Comparison of ENCODE assay signal across 25 cellular contexts in the genomic region with DNA sequence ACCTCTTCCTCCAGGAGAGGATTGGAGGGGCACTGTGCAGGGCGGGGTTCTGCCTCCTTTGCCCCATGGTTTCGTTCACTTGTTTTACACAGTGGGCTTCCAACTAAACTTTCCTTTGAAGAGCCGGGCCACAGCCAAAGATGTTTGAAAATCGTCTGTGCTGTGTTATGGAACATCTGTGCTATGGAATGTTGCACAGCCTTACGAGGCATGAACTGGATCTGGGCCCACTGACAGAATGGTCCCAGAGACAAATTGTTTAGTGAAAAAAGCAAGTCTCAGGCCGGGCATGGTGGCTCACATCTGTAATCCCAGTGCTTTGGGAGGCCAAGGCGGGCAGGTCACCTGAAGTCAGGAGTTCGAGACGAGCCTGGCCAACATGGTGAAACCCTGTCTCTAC. TPM values are rescaled to one million over a fixed set of nuclear protein-coding genes. Genes with fewer than 3 reads are reported as not detected.
A peak's percentile ranks its signal among the peaks of the same experiment; 100 is the strongest.
DNase-seq lines count a peak whose midpoint lies in the region; ATAC-seq and TF ChIP-seq lines count a peak whose summit lies in the region.
"Had no signal": no experiment of that assay in that cellular context is flagged by ENCODE, and none has a peak within 500 bp of the region (broad histone marks: within the 10 kb centered on the region; RNA-seq: fewer than 3 reads in every experiment).

No MANE protein-coding gene starts in this region.

- H3K4me1 ChIP-seq in gastroesophageal sphincter (peaks cover 22 to 56% (median 31%) of the 10 kb centered on the region in 3 donors), upper lobe of right lung (peaks cover 30% of the 10 kb centered on the region), H9 (ENCODE audit: insufficient read depth, low read length) (no peaks in the 10 kb centered on the region)

- TF ChIP-seq CTCF in choroid plexus epithelial cell (conservative IDR thresholded peaks at IDR 0.05; ENCODE audit: low read depth, low read length) (no peak), gastroesophageal sphincter (IDR thresholded peaks at IDR 0.05) (no peak), upper lobe of right lung (IDR thresholded peaks at IDR 0.05) (no peak), H9 (conservative IDR thresholded peaks at IDR 0.05) (no peak)

- H4K8ac ChIP-seq in H9 (replicated peaks; ENCODE audit: insufficient read length, low read depth, low read length): no peak overlapping the region

- no peak overlapping the region for H2BK15ac ChIP-seq in H9 (ENCODE audit: low read depth, low read length)

- peaks cover 25% of the 10 kb centered on the region for H3K27me3 Mint-ChIP-seq in H9 (ENCODE audit: low read depth)

- no peak overlapping the region for H3K4ac ChIP-seq in H9 (ENCODE audit: low read depth, low read length)

- H3K36me3 Mint-ChIP-seq in H9 (ENCODE audit: insufficient read depth in 1 of 3, low read depth in 3 of 3): no peaks in the 10 kb centered on the region
- H3K36me3 Mint-ChIP-seq: CD8-positive, alpha-beta memory T cell had no signal

- H3T11ph ChIP-seq in H9 (ENCODE audit: low read length): no peak overlapping the region

- no peak overlapping the region for H4K91ac ChIP-seq in H9 (ENCODE audit: insufficient read length, low read depth, low read length)

- H3K18ac ChIP-seq in H9 (ENCODE audit: insufficient read length, low read depth, low read length): no peak overlapping the region

- no peaks in the 10 kb centered on the region for H3K9me3 ChIP-seq in gastroesophageal sphincter
- no peaks in the 10 kb centered on the region for H3K9me3 ChIP-seq in upper lobe of right lung
- H3K9me3 ChIP-seq in H9 (ENCODE audit: control insufficient read depth, low read depth, low read length): no peaks in the 10 kb centered on the region

- H3K27ac Mint-ChIP-seq in H9: no peak overlapping the region
- H3K27ac Mint-ChIP-seq: HFFc6 had no signal

- TF ChIP-seq EP300 in gastroesophageal sphincter (IDR thresholded peaks at IDR 0.05): no peak

- H3K27me3 ChIP-seq in gastroesophageal sphincter (no peaks in the 10 kb centered on the region), upper lobe of right lung (no peaks in the 10 kb centered on the region), H9 (ENCODE audit: insufficient read depth, low read length) (no peaks in the 10 kb centered on the region)

- no peak overlapping the region for H3K4me2 ChIP-seq in H9 (ENCODE audit: insufficient read depth, insufficient read length, low read length)
- H3K4me2 ChIP-seq: PC-9 had no signal

- no peak for ATAC-seq in gastroesophageal sphincter
- no peak for ATAC-seq in upper lobe of right lung
- ATAC-seq in GM19324 (IDR thresholded peaks at IDR 0.05; ENCODE audit: low FRiP score, unreplicated experiment): no peak

- no peaks in the 10 kb centered on the region for H4K20me1 ChIP-seq in H9 (ENCODE audit: control insufficient read depth, insufficient read depth, insufficient read length)

- no peak overlapping the region for H2BK120ac ChIP-seq in H9 (ENCODE audit: low read depth, low read length, poor library complexity, severe bottlenecking)

- DNase-seq in EH (ENCODE audit: low read depth) (peak; percentile 28), choroid plexus epithelial cell (ENCODE audit: low read depth) (peak; percentile 49), upper lobe of right lung (peak; percentile 29), H9 (no peak)
- no peak for DNase-seq in stimulated activated CD4-positive, alpha-beta T cell treated with anti-CD3 and anti-CD28 coated beads, Interleukin-4, amount 100 ng/mL, for 1 hour
- DNase-seq: ACHN; CD8-positive, alpha-beta memory T cell; GDM1; H7; HFFc6; KG1; NCI-H1105; NCI-H146; NCI-H2029; NCI-H226; NCI-H510A treated with DMSO at 0.1 percent for 48 hours; NCI-H748 treated with DMSO at 0.1 percent for 48 hours; PC-9; RPMI8226; SHP77 had no signal

- no peaks in the 10 kb centered on the region for H3K36me3 ChIP-seq in gastroesophageal sphincter
- H3K36me3 ChIP-seq in upper lobe of right lung: no peaks in the 10 kb centered on the region

- no peak overlapping the region for H3K9ac ChIP-seq in H9 (ENCODE audit: extremely low read depth, insufficient read length, low read length)

- no peaks in the 10 kb centered on the region for H3K23me2 ChIP-seq in H9 (ENCODE audit: insufficient read length, low read depth, low read length, poor library complexity, severe bottlenecking)

- TF ChIP-seq POLR2A in gastroesophageal sphincter (IDR thresholded peaks at IDR 0.05): no peak

- H3K14ac ChIP-seq in H9 (ENCODE audit: insufficient read depth, low read length): no peak overlapping the region

- no peak overlapping the region for H4K5ac ChIP-seq in H9 (ENCODE audit: insufficient read length, low read depth, low read length)

- H3K4me3 ChIP-seq in choroid plexus epithelial cell (ENCODE audit: low read depth, low read length) (no peak overlapping the region), gastroesophageal sphincter (no peak overlapping the region), upper lobe of right lung (no peak overlapping the region)
- H3K4me3 ChIP-seq: PC-9, SK-N-MC had no signal

- no CpG with 5 or more reads among the region's 9 CpGs for WGBS in gastroesophageal sphincter (ENCODE audit: low coverage in 1 of 2), 2 donors
- no CpG with 5 or more reads among the region's 9 CpGs for WGBS in H9 (ENCODE audit: extremely low coverage, insufficient read length, low lambda C conversion rate)

- no peak overlapping the region for H2AK5ac ChIP-seq in H9 (ENCODE audit: insufficient read length, low read length)

- no peak overlapping the region for H3K4me3 Mint-ChIP-seq in H9
- H3K4me3 Mint-ChIP-seq: CD8-positive, alpha-beta memory T cell; HFFc6 had no signal

- no peak overlapping the region for H3K56ac ChIP-seq in H9 (ENCODE audit: insufficient read length, low read depth, low read length)

- no peaks in the 10 kb centered on the region for H3K79me1 ChIP-seq in H9 (ENCODE audit: insufficient read depth, low read depth, low read length, poor library complexity, severe bottlenecking)

- no peak overlapping the region for H2AFZ ChIP-seq in H9 (ENCODE audit: low read length)
- H2AFZ ChIP-seq: PC-9 had no signal

- no peaks in the 10 kb centered on the region for H3K9me3 Mint-ChIP-seq in H9
- H3K9me3 Mint-ChIP-seq: CD8-positive, alpha-beta memory T cell; HFFc6 had no signal

- H2BK12ac ChIP-seq in H9 (ENCODE audit: insufficient read length, low read depth, low read length): no peak overlapping the region

- no peaks in the 10 kb centered on the region for H3K79me2 ChIP-seq in H9 (ENCODE audit: insufficient read depth, low read length)

- no peak overlapping the region for H2BK5ac ChIP-seq in H9 (ENCODE audit: insufficient read length, low read length)

- no peak overlapping the region for H3K23ac ChIP-seq in H9 (ENCODE audit: insufficient read length, low read depth, low read length)

- H3K27ac ChIP-seq in gastroesophageal sphincter: peak overlapping the region in 3 of 4 donors; percentile 75 to 100 (median 99)
- no peak overlapping the region for H3K27ac ChIP-seq in upper lobe of right lung
- H3K27ac ChIP-seq in H9 (ENCODE audit: insufficient read length, low read depth, low read length): no peak overlapping the region
- H3K27ac ChIP-seq: C4-2B, HL-60, PC-9, SK-N-MC had no signal

- peaks cover 8 to 22% of the 10 kb centered on the region in 2 experiments for H3K4me1 Mint-ChIP-seq in H9

- H2BK20ac ChIP-seq in H9 (ENCODE audit: low read depth, low read length, poor library complexity, severe bottlenecking): no peak overlapping the region

- intact Hi-C loops in upper lobe of right lung (cut with DNase I): no loop called here

RNA-seq across cellular contexts. Expression of a gene that starts 12.6 kb away (rescaled TPM):
- total RNA-seq in gastroesophageal sphincter (10 to 100 TPM; 49.0 to 94.3 (median 67.1) TPM), upper lobe of right lung (60.8 TPM), H9 (2021) (18.7 and 20.8 TPM in 2 replicates)

RNA-seq across cellular contexts. Expression of a gene that starts 59.2 kb away (rescaled TPM):
- total RNA-seq in gastroesophageal sphincter: under 1 TPM in 3 of 4 donors, not detected in 1; 0.27 to 0.58 (median 0.42) TPM
- total RNA-seq in upper lobe of right lung: 1.3 TPM
- total RNA-seq in H9 (2021): 24.5 and 24.7 TPM in 2 replicates

Comparison
In these comparisons a context has a peak if more than half of its experiments do, and no peak if none do; other contexts are left out.
1. DNase-seq: peak in EH (single experiment), choroid plexus epithelial cell (single experiment) and upper lobe of right lung (single experiment); none in H9 (single experiment) and stimulated activated CD4-positive, alpha-beta T cell treated with anti-CD3 and anti-CD28 coated beads, Interleukin-4, amount 100 ng/mL, for 1 hour (single experiment).
2. H3K27ac ChIP-seq: peak in gastroesophageal sphincter (3 of 4); none in upper lobe of right lung (single experiment) and H9 (single experiment).
3. RNA of a gene that starts 59.2 kb away (total RNA-seq): 24.5 to 24.7 TPM in H9; 1.3 TPM in upper lobe of right lung (single experiment) and 0.27 to 0.58 TPM in gastroesophageal sphincter; every median in the first group is over 10 times any median in the second.